8 cellular contexts compared by ENCODE assay signal in genomic region chr11:48109046-48109666, GRCh38.
A peak's percentile ranks its signal among the peaks of the same experiment; 100 is the strongest.
DNase-seq lines count a peak whose midpoint lies in the region; ATAC-seq, FAIRE-seq and TF ChIP-seq lines count a peak whose summit lies in the region.

No MANE protein-coding gene starts in this region.

- no peaks in the 10 kb centered on the region for H3K36me3 ChIP-seq in Caco-2 (ENCODE audit: control insufficient read depth, insufficient read depth, low read length)
- H3K36me3 ChIP-seq in K562 (ENCODE audit: control insufficient read depth, insufficient read depth, low read length) = no peaks in the 10 kb centered on the region
- peaks cover 0 to 6% (median 0%) of the 10 kb centered on the region in 4 donors for H3K36me3 ChIP-seq in stomach

- peak; percentile 50 to 69; a peak in 3 of 4 replicates for TF ChIP-seq RAD21 in K562 (CRISPR knock-in tag; conservative IDR thresholded peaks at IDR 0.05 in 1 of 2, IDR thresholded peaks at IDR 0.05 in 1 of 2)

- TF ChIP-seq POLR2A in K562 (conservative IDR thresholded peaks at IDR 0.05) (no peak), stomach (IDR thresholded peaks at IDR 0.05) (no peak)

- H3K4me1 ChIP-seq in Caco-2 = peaks cover 11% of the 10 kb centered on the region; the same call in 1 of the 2 replicates
- peaks cover 4 to 5% of the 10 kb centered on the region in 2 experiments; a peak in 4 of 5 replicates for H3K4me1 ChIP-seq in K562 (replicated peaks in 1 of 2; ENCODE audit: control insufficient read depth in 2 of 2, insufficient read depth in 2 of 2, low read length in 2 of 2)
- peaks cover 14 to 62% (median 17%) of the 10 kb centered on the region in 4 donors for H3K4me1 ChIP-seq in stomach

- BruUV-seq in Caco-2 (replicated peaks; lab: Mats Ljungman, UMichigan) = no TSS peak
- BruUV-seq in K562 (replicated peaks; lab: Mats Ljungman, UMichigan) = no TSS peak

- peaks cover 7% of the 10 kb centered on the region for H3K4me1 Mint-ChIP-seq in Caco-2 (ENCODE audit: low read depth, unreplicated experiment)

- in situ Hi-C loops in K562 (cut with MboI) = loop anchor here (5.0 to 10.0 kb wide), 2 partner anchors 172 to 254 kb away; no protein-coding TSS in a partner anchor

- no peak for TF ChIP-seq EP300 in K562 (IDR thresholded peaks at IDR 0.05; ENCODE audit: low read length)
- TF ChIP-seq EP300 in stomach (IDR thresholded peaks at IDR 0.05) = no peak

- CTCF ChIA-PET in Caco-2 (lab: Charles Lee) = interaction anchor here (0.6 to 2.0 kb wide), 10 partner anchors 12 to 177 kb away, joined by 3 to 14 read pairs (median 4); partner anchors contain the start of gene PTPRJ
- CTCF ChIA-PET in HEK293T (lab: Yijun Ruan, JAX) = interaction anchor here (0.6 to 3.8 kb wide), 4 partner anchors 146 to 299 kb away, joined by 3 to 22 read pairs (median 5); no protein-coding TSS in a partner anchor
- CTCF ChIA-PET in K562 (lab: Yijun Ruan, JAX; ENCODE audit: low intra/inter-chr PET ratio) = interaction anchor here (0.9 to 5.8 kb wide), 5 partner anchors 10 to 468 kb away, joined by 3 to 77 read pairs (median 3); no protein-coding TSS in a partner anchor

- DNase-seq in Caco-2 = peak in 1 of 2 experiments; percentile 27
- peak; percentile 39 for DNase-seq in HEK293T (ENCODE audit: extremely low spot score)
- DNase-seq in NCI-H82 (lab: John Stamatoyannopoulos, UW) = peak; percentile 79
- peak; percentile 50 to 58 (median 55) for DNase-seq in K562 (ENCODE audit: extremely low read depth in 1 of 4, low spot score in 3 of 4)
- DNase-seq in stomach = no peak
- no peak for DNase-seq in retina

- H3K36me3 Mint-ChIP-seq in Caco-2 (ENCODE audit: insufficient read depth, unreplicated experiment) = no peaks in the 10 kb centered on the region

- H2AFZ ChIP-seq in K562 (ENCODE audit: low read depth, low read length) = no peak overlapping the region

- no peaks in the 10 kb centered on the region for H3K79me2 ChIP-seq in K562 (ENCODE audit: control insufficient read depth, insufficient read depth, low read length)

- peak; percentile 79 for ATAC-seq in K562
- ATAC-seq in GM19397 (IDR thresholded peaks at IDR 0.05; ENCODE audit: unreplicated experiment) = no peak

- intact Hi-C loops in Caco-2 (cut with micrococcal nuclease; ENCODE audit: unreplicated experiment) (loop anchor here (5.0 kb wide), 1 partner anchor 127 kb away; the partner anchor contains the start of gene PTPRJ), K562 (cut with micrococcal nuclease) (loop anchor here (5.0 kb wide), 1 partner anchor 132 kb away; no protein-coding TSS in a partner anchor), stomach (cut with DNase I; ENCODE audit: low total_unique reads) (loop anchor here (10.0 kb wide), 2 partner anchors 64 to 174 kb away; no protein-coding TSS in a partner anchor)

- H3K4me2 ChIP-seq in K562 (ENCODE audit: insufficient read depth, low read length) = no peak overlapping the region; the same call in 1 of the 2 replicates

- POLR2A ChIA-PET in Caco-2 (lab: Charles Lee) (no interaction called here), HEK293T (lab: Yijun Ruan, JAX) (no interaction called here), K562 (lab: Yijun Ruan, JAX) (interaction anchor here (0.6 to 0.9 kb wide), 2 partner anchors 9 to 199 kb away, joined by 3 read pairs; no protein-coding TSS in a partner anchor)

- H4K20me1 ChIP-seq in K562 (replicated peaks; ENCODE audit: control insufficient read depth, insufficient read depth, low read length) = no peaks in the 10 kb centered on the region

- H3K4me3 Mint-ChIP-seq in Caco-2 (ENCODE audit: unreplicated experiment) = no peak overlapping the region

- H3K27ac ChIP-seq in K562 (ENCODE audit: extremely low read depth, low read depth, low read length) (no peak overlapping the region), stomach (peak overlapping the region; percentile 60 to 81 (median 75))

- H3K27ac Mint-ChIP-seq in Caco-2 (ENCODE audit: unreplicated experiment) = no peak overlapping the region

- H3K4me3 ChIP-seq in Caco-2 (ENCODE audit: low read depth, low read length) (no peak overlapping the region), K562 (no peak overlapping the region), stomach (peak overlapping the region; percentile 20 to 36 (median 29))

- peak; percentile 88 for FAIRE-seq in K562 (lab: Jason Lieb, UNC)
- peak; percentile 71 for FAIRE-seq in islet of Langerhans (lab: Jason Lieb, UNC)

- H3K9ac ChIP-seq in K562 (ENCODE audit: insufficient read depth in 1 of 2, low read depth in 2 of 2, low read length in 2 of 2) = peak overlapping the region in 1 of 2 experiments; percentile 41; a peak in 1 of 4 replicates

- H3K27me3 Mint-ChIP-seq in Caco-2 (ENCODE audit: insufficient read depth, unreplicated experiment) = no peaks in the 10 kb centered on the region

- peaks cover under 1% of the 10 kb centered on the region for H3K9me3 Mint-ChIP-seq in Caco-2 (ENCODE audit: unreplicated experiment)

- 60% methylated on average over 5 of the region's 5 CpGs for WGBS in K562 (ENCODE audit: insufficient coverage, low coverage, missing lambda C conversion rate)
- 66 to 78% (median 72%) methylated on average over 5 of the region's 5 CpGs for WGBS in stomach, 5 donors

- no peaks in the 10 kb centered on the region for H3K27me3 ChIP-seq in Caco-2 (replicated peaks; ENCODE audit: control insufficient read depth, insufficient read depth, low read length)
- no peaks in the 10 kb centered on the region for H3K27me3 ChIP-seq in K562 (ENCODE audit: control insufficient read depth in 2 of 2, insufficient read depth in 2 of 2, low read length in 2 of 2)
- H3K27me3 ChIP-seq in stomach = no peaks in the 10 kb centered on the region

- H3K9me3 ChIP-seq in Caco-2 (no peaks in the 10 kb centered on the region; the same call in 1 of the 2 replicates), K562 (replicated peaks; ENCODE audit: control insufficient read depth, insufficient read depth, low read depth, low read length) (no peaks in the 10 kb centered on the region), stomach (no peaks in the 10 kb centered on the region)

- TF ChIP-seq CTCF in Caco-2 (IDR thresholded peaks at IDR 0.05; ENCODE audit: insufficient read depth in 1 of 2, low read depth in 1 of 2, low read length in 1 of 2, severe bottlenecking in 1 of 2, unreplicated experiment in 1 of 2) (peak; percentile 30 to 44), K562 (IDR thresholded peaks at IDR 0.05 in 2 of 3, conservative IDR thresholded peaks at IDR 0.05 in 1 of 3; ENCODE audit: insufficient read depth in 2 of 3, low read depth in 1 of 3, low read length in 3 of 3) (peak; percentile 41 to 66 (median 46); a peak in 4 of 6 replicates), stomach (IDR thresholded peaks at IDR 0.05) (peak in 3 of 7 experiments; percentile 26 to 35 (median 29))

- no peaks in the 10 kb centered on the region for H3K9me1 ChIP-seq in K562 (ENCODE audit: control insufficient read depth, insufficient read depth, low read length)

TF ChIP-seq in HEK293T, 16 proteins besides CTCF, POLR2A, EP300 and RAD21:
- TF ChIP-seq ZNF384 (IDR thresholded peaks at IDR 0.05) = no peak
- TF ChIP-seq FOXA1 (IDR thresholded peaks at IDR 0.05) = no peak
- no peak for TF ChIP-seq CTBP1 (IDR thresholded peaks at IDR 0.05; ENCODE audit: borderline replicate concordance)
- no peak for TF ChIP-seq LEF1 (IDR thresholded peaks at IDR 0.05; ENCODE audit: borderline replicate concordance)
- TF ChIP-seq SUZ12 (IDR thresholded peaks at IDR 0.05) = no peak
- no peak for TF ChIP-seq HDGF (IDR thresholded peaks at IDR 0.05; ENCODE audit: borderline replicate concordance)
- no peak for TF ChIP-seq FOXK2 (IDR thresholded peaks at IDR 0.05)
- no peak for TF ChIP-seq NFRKB (IDR thresholded peaks at IDR 0.05)
- no peak for TF ChIP-seq FOXM1 (IDR thresholded peaks at IDR 0.05; ENCODE audit: borderline replicate concordance)
- no peak for TF ChIP-seq L3MBTL2 (conservative IDR thresholded peaks at IDR 0.05)
- TF ChIP-seq SP1 (IDR thresholded peaks at IDR 0.05) = no peak

TF ChIP-seq in K562, 482 proteins besides CTCF, POLR2A, EP300 and RAD21 (continues in another document):
- TF ChIP-seq KLF1 (tag; IDR thresholded peaks at IDR 0.05) (no peak), ZNF24 (IDR thresholded peaks at IDR 0.05) (peak; percentile 85), THAP7 (CRISPR knock-in tag; IDR thresholded peaks at IDR 0.05) (no peak), ZFX (CRISPR knock-in tag; IDR thresholded peaks at IDR 0.05) (no peak), ARID3A (IDR thresholded peaks at IDR 0.05; ENCODE audit: borderline replicate concordance, low read depth, low read length) (0 out of 2 replicates have a peak, but pooled peaks have one; percentile 73), FOXP1 (CRISPR knock-in tag; IDR thresholded peaks at IDR 0.05) (no peak), SMC3 (conservative IDR thresholded peaks at IDR 0.05; ENCODE audit: insufficient read depth, low read depth, low read length) (0 out of 2 replicates have a peak, but pooled peaks have one; percentile 27), NFRKB (IDR thresholded peaks at IDR 0.05; ENCODE audit: low read depth) (no peak)
- TF ChIP-seq, protein P1, sequence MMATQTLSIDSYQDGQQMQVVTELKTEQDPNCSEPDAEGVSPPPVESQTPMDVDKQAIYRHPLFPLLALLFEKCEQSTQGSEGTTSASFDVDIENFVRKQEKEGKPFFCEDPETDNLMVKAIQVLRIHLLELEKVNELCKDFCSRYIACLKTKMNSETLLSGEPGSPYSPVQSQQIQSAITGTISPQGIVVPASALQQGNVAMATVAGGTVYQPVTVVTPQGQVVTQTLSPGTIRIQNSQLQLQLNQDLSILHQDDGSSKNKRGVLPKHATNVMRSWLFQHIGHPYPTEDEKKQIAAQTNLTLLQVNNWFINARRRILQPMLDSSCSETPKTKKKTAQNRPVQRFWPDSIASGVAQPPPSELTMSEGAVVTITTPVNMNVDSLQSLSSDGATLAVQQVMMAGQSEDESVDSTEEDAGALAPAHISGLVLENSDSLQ (IDR thresholded peaks at IDR 0.05) = peak; percentile 32

Comparison
In these comparisons a context has a peak if more than half of its experiments do, and no peak if none do; other contexts are left out.
1. DNase-seq: peak in HEK293T (single experiment), NCI-H82 (single experiment) and K562 (4 of 4); none in stomach (single experiment) and retina (single experiment).
2. H3K4me3 ChIP-seq: peak in stomach (4 of 4); none in Caco-2 (single experiment) and K562 (single experiment).